Comparison of ENCODE assay signal across 8 cellular contexts in the genomic region with DNA sequence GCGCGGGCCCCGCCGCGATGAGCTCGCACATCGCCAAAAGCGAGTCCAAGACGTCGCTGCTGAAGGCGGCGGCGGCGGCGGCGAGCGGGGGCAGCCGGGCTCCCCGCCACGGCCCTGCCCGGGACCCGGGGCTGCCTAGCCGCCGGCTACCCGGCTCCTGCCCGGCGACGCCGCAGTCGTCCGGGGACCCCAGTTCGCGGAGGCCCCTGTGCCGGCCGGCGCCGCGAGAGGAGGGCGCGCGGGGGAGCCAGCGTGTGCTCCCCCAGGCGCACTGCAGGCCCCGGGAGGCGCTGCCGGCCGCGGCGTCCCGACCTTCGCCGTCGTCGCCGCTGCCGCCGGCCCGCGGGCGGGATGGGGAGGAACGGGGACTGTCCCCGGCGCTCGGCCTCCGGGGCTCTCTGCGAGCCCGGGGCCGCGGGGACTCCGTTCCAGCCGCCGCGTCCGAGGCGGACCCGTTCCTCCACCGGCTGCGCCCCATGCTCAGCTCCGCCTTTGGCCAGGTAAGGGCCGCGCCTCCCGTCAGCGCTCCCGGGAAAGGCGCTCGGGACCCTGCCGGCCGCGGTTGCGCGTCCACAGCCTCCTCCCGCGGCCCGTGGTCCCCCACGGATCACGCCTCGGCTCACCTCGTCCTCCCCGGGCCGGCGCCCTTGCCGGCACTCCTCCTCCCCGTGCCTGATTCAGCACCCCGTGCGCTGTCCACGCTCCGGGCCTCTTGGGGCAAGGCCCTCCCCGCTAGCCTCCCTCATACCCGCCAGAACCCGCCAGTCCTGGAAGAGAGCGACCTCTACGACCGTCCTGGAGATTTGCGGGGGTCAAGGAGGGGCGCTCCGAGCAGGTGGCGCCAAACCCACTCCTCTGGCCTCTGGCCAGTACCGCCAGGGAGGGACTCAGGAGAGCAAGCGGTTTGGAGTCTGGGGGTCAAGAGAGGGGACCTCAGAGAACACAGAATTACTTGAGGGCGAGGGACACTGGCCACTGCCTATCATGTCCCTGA. TPM values are rescaled to one million over a fixed set of nuclear protein-coding genes. Genes with fewer than 3 reads are reported as not detected.
DNase-seq lines count a peak whose midpoint lies in the region; ATAC-seq and TF ChIP-seq lines count a peak whose summit lies in the region.

No MANE protein-coding gene starts in this region.

- TF ChIP-seq CTCF in brain (conservative IDR thresholded peaks at IDR 0.05): no peak

- H3K4me1 Mint-ChIP-seq in T-helper 2 cell treated with Interferon-gamma antibody and Interleukin-4, amounts not matched to agents 5 μg/mL and 100 μg/mL, for 36 hours (ENCODE audit: low read depth): peaks cover 8% of the 10 kb centered on the region
- H3K4me1 Mint-ChIP-seq in brain: peaks cover 24% of the 10 kb centered on the region

- H3K27me3 Mint-ChIP-seq in T-helper 2 cell treated with Interferon-gamma antibody and Interleukin-4, amounts not matched to agents 5 μg/mL and 100 μg/mL, for 36 hours (ENCODE audit: low read depth): peaks cover 60% of the 10 kb centered on the region
- H3K27me3 Mint-ChIP-seq in brain: peaks cover 71% of the 10 kb centered on the region

- no peak overlapping the region for H3K27ac Mint-ChIP-seq in T-helper 2 cell treated with Interferon-gamma antibody and Interleukin-4, amounts not matched to agents 5 μg/mL and 100 μg/mL, for 36 hours
- H3K27ac Mint-ChIP-seq in brain: peak overlapping the region in 3 of 5 experiments; percentile 22 to 86 (median 75)

- DNase-seq in activated gamma-delta T cell treated with Interleukin-2 at 50 U/mL for 16 hours (peak; percentile 42), activated gamma-delta T cell (lab: John Stamatoyannopoulos, UW) (no peak), iris pigment epithelial cell (ENCODE audit: low read depth) (peak; percentile 70), NCI-H2171 (lab: John Stamatoyannopoulos, UW) (no peak)
- peak; percentile 53 for DNase-seq in T-helper 2 cell treated with Interferon-gamma antibody and Interleukin-4, amounts not matched to agents 5 μg/mL and 100 μg/mL, for 36 hours (ENCODE audit: low spot score)
- DNase-seq in stimulated activated CD4-positive, alpha-beta T cell treated with anti-CD3 and anti-CD28 coated beads, Interleukin-4, amount 100 ng/mL, for 24 hours: peak; percentile 47

- ATAC-seq in HG03342 (IDR thresholded peaks at IDR 0.05; ENCODE audit: unreplicated experiment): peak; percentile 36

- no peaks in the 10 kb centered on the region for H3K36me3 Mint-ChIP-seq in T-helper 2 cell treated with Interferon-gamma antibody and Interleukin-4, amounts not matched to agents 5 μg/mL and 100 μg/mL, for 36 hours (ENCODE audit: low read depth)
- H3K36me3 Mint-ChIP-seq in brain: no peaks in the 10 kb centered on the region

- peak overlapping the region; percentile 61 for H3K4me3 Mint-ChIP-seq in T-helper 2 cell treated with Interferon-gamma antibody and Interleukin-4, amounts not matched to agents 5 μg/mL and 100 μg/mL, for 36 hours
- peak overlapping the region; percentile 75 to 85 (median 82) for H3K4me3 Mint-ChIP-seq in brain

- no peaks in the 10 kb centered on the region for H3K9me3 Mint-ChIP-seq in T-helper 2 cell treated with Interferon-gamma antibody and Interleukin-4, amounts not matched to agents 5 μg/mL and 100 μg/mL, for 36 hours
- H3K9me3 Mint-ChIP-seq in brain: peaks cover 0 to 17% (median 0%) of the 10 kb centered on the region in 5 experiments

RNA-seq across cellular contexts. Expression of a gene that starts 0.7 kb away (rescaled TPM):
- polyA plus RNA-seq in brain (ENCODE audit: insufficient read depth, low read depth, low replicate concordance): 103 TPM

RNA-seq across cellular contexts. Expression of a gene that starts 45.8 kb away (rescaled TPM):
- 56.5 TPM for polyA plus RNA-seq in brain (ENCODE audit: insufficient read depth, low read depth, low replicate concordance)

RNA-seq across cellular contexts. Expression of a gene that starts 59.9 kb away (rescaled TPM):
- 34.1 TPM for polyA plus RNA-seq in brain (ENCODE audit: insufficient read depth, low read depth, low replicate concordance)

Comparison
In these comparisons a context has a peak if more than half of its experiments do, and no peak if none do; other contexts are left out.
1. DNase-seq: peak in activated gamma-delta T cell treated with Interleukin-2 at 50 U/mL for 16 hours (single experiment), T-helper 2 cell treated with Interferon-gamma antibody and Interleukin-4, amounts not matched to agents 5 μg/mL and 100 μg/mL, for 36 hours (single experiment), iris pigment epithelial cell (single experiment) and stimulated activated CD4-positive, alpha-beta T cell treated with anti-CD3 and anti-CD28 coated beads, Interleukin-4, amount 100 ng/mL, for 24 hours (single experiment); none in activated gamma-delta T cell (single experiment) and NCI-H2171 (single experiment).